Comparison of ENCODE assay signal across 14 cellular contexts in the genomic region with DNA sequence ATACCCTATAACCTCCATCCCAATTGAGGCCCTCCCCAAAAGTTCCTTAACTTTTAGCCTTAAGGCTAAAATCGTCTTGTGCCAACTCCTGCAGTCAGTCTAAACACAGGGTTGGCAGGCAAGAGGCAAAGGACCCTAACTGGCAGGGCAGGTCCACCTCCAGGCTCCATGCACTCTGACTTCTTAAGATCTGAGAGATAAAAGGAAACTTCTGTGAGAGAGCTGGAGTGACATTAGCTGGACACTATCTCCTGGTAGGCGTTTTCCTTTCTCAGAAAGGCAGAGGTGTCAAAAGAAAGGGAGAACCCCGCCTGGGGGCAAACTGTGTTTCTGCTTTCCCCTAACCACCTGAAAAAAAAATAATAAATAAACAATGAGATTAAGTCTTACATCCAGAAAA. TPM values are rescaled to one million over a fixed set of nuclear protein-coding genes. Genes with fewer than 3 reads are reported as not detected.
A peak's percentile ranks its signal among the peaks of the same experiment; 100 is the strongest.
DNase-seq lines count a peak whose midpoint lies in the region; ATAC-seq and TF ChIP-seq lines count a peak whose summit lies in the region.
"Had no signal": no experiment of that assay in that cellular context is flagged by ENCODE, and none has a peak within 500 bp of the region (broad histone marks: within the 10 kb centered on the region; RNA-seq: fewer than 3 reads in every experiment).

No MANE protein-coding gene starts in this region.

- H3K9me3 Mint-ChIP-seq in activated CD4-positive, alpha-beta T cell treated with anti-CD3 and anti-CD28 coated beads, Interleukin-2, amount 10 ng/mL, durations not matched to agents 24 days and 14 days: no peaks in the 10 kb centered on the region
- no peaks in the 10 kb centered on the region for H3K9me3 Mint-ChIP-seq in activated CD4-positive, alpha-beta T cell treated with anti-CD3 and anti-CD28 coated beads for 36 hours (ENCODE audit: low read depth)
- H3K9me3 Mint-ChIP-seq in activated naive CD8-positive, alpha-beta T cell treated with anti-CD3 and anti-CD28 coated beads, Interleukin-2, amount 50 U/mL, for 24 hours: no peaks in the 10 kb centered on the region

- H3K27me3 ChIP-seq in skeletal muscle satellite cell (ENCODE audit: control insufficient read depth, insufficient read depth, low read length): no peaks in the 10 kb centered on the region

- POLR2A ChIA-PET in activated CD4-positive, alpha-beta T cell treated with anti-CD3 and anti-CD28 coated beads for 36 hours (lab: Charles Lee): interaction anchor here (0.6 to 1.1 kb wide), 2 partner anchors 28 to 399 kb away, joined by 3 read pairs; no protein-coding TSS in a partner anchor

- peaks cover 54% of the 10 kb centered on the region for H3K36me3 Mint-ChIP-seq in activated CD4-positive, alpha-beta T cell treated with anti-CD3 and anti-CD28 coated beads, Interleukin-2, amount 10 ng/mL, durations not matched to agents 24 days and 14 days (ENCODE audit: low read depth)
- H3K36me3 Mint-ChIP-seq in activated CD4-positive, alpha-beta T cell treated with anti-CD3 and anti-CD28 coated beads for 36 hours (ENCODE audit: low read depth): peaks cover 45% of the 10 kb centered on the region
- peaks cover 49% of the 10 kb centered on the region for H3K36me3 Mint-ChIP-seq in activated naive CD8-positive, alpha-beta T cell treated with anti-CD3 and anti-CD28 coated beads, Interleukin-2, amount 50 U/mL, for 24 hours (ENCODE audit: low read depth)

- no peak for DNase-seq in activated CD4-positive, alpha-beta T cell treated with anti-CD3 and anti-CD28 coated beads, Interleukin-2, amount 10 ng/mL, durations not matched to agents 24 days and 14 days
- DNase-seq in activated CD4-positive, alpha-beta T cell treated with anti-CD3 and anti-CD28 coated beads for 36 hours: no peak
- DNase-seq in LNCaP clone FGC (ENCODE audit: low read depth) (peak; percentile 68), NCI-H1694 (lab: John Stamatoyannopoulos, UW) (no peak), putamen (ENCODE audit: low spot score) (no peak)
- no peak for DNase-seq in activated naive CD8-positive, alpha-beta T cell treated with anti-CD3 and anti-CD28 coated beads, Interleukin-2, amount 50 U/mL, for 24 hours
- DNase-seq: 8988T; Caco-2; NCI-H1436; NCI-H510A; stimulated activated CD4-positive, alpha-beta T cell treated with anti-CD3 and anti-CD28 coated beads, Interleukin-1b, Interleukin-23, amount 100 ng/mL, for 48 hours had no signal

- peaks cover 73% of the 10 kb centered on the region for H3K4me1 Mint-ChIP-seq in activated CD4-positive, alpha-beta T cell treated with anti-CD3 and anti-CD28 coated beads, Interleukin-2, amount 10 ng/mL, durations not matched to agents 24 days and 14 days
- peaks cover 79% of the 10 kb centered on the region for H3K4me1 Mint-ChIP-seq in activated CD4-positive, alpha-beta T cell treated with anti-CD3 and anti-CD28 coated beads for 36 hours
- H3K4me1 Mint-ChIP-seq in activated naive CD8-positive, alpha-beta T cell treated with anti-CD3 and anti-CD28 coated beads, Interleukin-2, amount 50 U/mL, for 24 hours: peaks cover 80% of the 10 kb centered on the region

- no peak for TF ChIP-seq CTCF in LNCaP clone FGC (IDR thresholded peaks at IDR 0.05; ENCODE audit: control insufficient read depth, extremely low read depth, insufficient read depth)

- peaks cover 61% of the 10 kb centered on the region for H3K4me1 ChIP-seq in skeletal muscle satellite cell (ENCODE audit: control insufficient read depth, insufficient read depth, low read length)

- H3K36me3 ChIP-seq in skeletal muscle satellite cell (ENCODE audit: insufficient read depth, low read length): peaks cover 14% of the 10 kb centered on the region

- no peaks in the 10 kb centered on the region for H3K9me3 ChIP-seq in skeletal muscle satellite cell (replicated peaks; ENCODE audit: low read length)
- H3K9me3 ChIP-seq: Caco-2 had no signal

- no peak overlapping the region for H3K9ac ChIP-seq in skeletal muscle satellite cell (ENCODE audit: low read depth, low read length)

- H3K4me2 ChIP-seq in skeletal muscle satellite cell (ENCODE audit: low read length): peak overlapping the region; percentile 22

- CTCF ChIA-PET in activated CD4-positive, alpha-beta T cell treated with anti-CD3 and anti-CD28 coated beads for 36 hours (lab: Charles Lee): interaction anchor here (0.5 to 1.9 kb wide), 12 partner anchors 8 to 331 kb away, joined by 3 to 6 read pairs (median 3); no protein-coding TSS in a partner anchor

- peak overlapping the region; percentile 62 for H3K27ac Mint-ChIP-seq in activated CD4-positive, alpha-beta T cell treated with anti-CD3 and anti-CD28 coated beads, Interleukin-2, amount 10 ng/mL, durations not matched to agents 24 days and 14 days
- no peak overlapping the region for H3K27ac Mint-ChIP-seq in activated CD4-positive, alpha-beta T cell treated with anti-CD3 and anti-CD28 coated beads for 36 hours
- H3K27ac Mint-ChIP-seq in activated naive CD8-positive, alpha-beta T cell treated with anti-CD3 and anti-CD28 coated beads, Interleukin-2, amount 50 U/mL, for 24 hours: peak overlapping the region; percentile 53

- H3K27me3 Mint-ChIP-seq in activated CD4-positive, alpha-beta T cell treated with anti-CD3 and anti-CD28 coated beads, Interleukin-2, amount 10 ng/mL, durations not matched to agents 24 days and 14 days: no peaks in the 10 kb centered on the region
- H3K27me3 Mint-ChIP-seq in activated CD4-positive, alpha-beta T cell treated with anti-CD3 and anti-CD28 coated beads for 36 hours: no peaks in the 10 kb centered on the region
- no peaks in the 10 kb centered on the region for H3K27me3 Mint-ChIP-seq in activated naive CD8-positive, alpha-beta T cell treated with anti-CD3 and anti-CD28 coated beads, Interleukin-2, amount 50 U/mL, for 24 hours

- peak overlapping the region; percentile 89 for H3K4me3 Mint-ChIP-seq in activated CD4-positive, alpha-beta T cell treated with anti-CD3 and anti-CD28 coated beads, Interleukin-2, amount 10 ng/mL, durations not matched to agents 24 days and 14 days
- H3K4me3 Mint-ChIP-seq in activated CD4-positive, alpha-beta T cell treated with anti-CD3 and anti-CD28 coated beads for 36 hours: no peak overlapping the region
- peak overlapping the region; percentile 88 for H3K4me3 Mint-ChIP-seq in activated naive CD8-positive, alpha-beta T cell treated with anti-CD3 and anti-CD28 coated beads, Interleukin-2, amount 50 U/mL, for 24 hours

- no peak overlapping the region for H3K4me3 ChIP-seq in LNCaP clone FGC (ENCODE audit: low read depth, low read length)
- no peak overlapping the region for H3K4me3 ChIP-seq in skeletal muscle satellite cell (ENCODE audit: low read length)

- ATAC-seq in activated CD4-positive, alpha-beta T cell treated with anti-CD3 and anti-CD28 coated beads for 36 hours: no peak
- no peak for ATAC-seq in activated naive CD8-positive, alpha-beta T cell treated with anti-CD3 and anti-CD28 coated beads, Interleukin-2, amount 50 U/mL, for 24 hours
- ATAC-seq in GM21360 (IDR thresholded peaks at IDR 0.05; ENCODE audit: unreplicated experiment): no peak
- ATAC-seq: SK-N-SH treated with all-trans-retinoic acid at 6 μM for 48 hours had no signal

- intact Hi-C loops in activated CD4-positive, alpha-beta T cell treated with anti-CD3 and anti-CD28 coated beads, Interleukin-2, amount 10 ng/mL, durations not matched to agents 24 days and 14 days (cut with micrococcal nuclease): no loop called here
- intact Hi-C loops in activated CD4-positive, alpha-beta T cell treated with anti-CD3 and anti-CD28 coated beads for 36 hours (cut with DNase I, micrococcal nuclease): no loop called here

RNA-seq across cellular contexts. Expression of gene CHSY1, which starts 3.6 kb away (rescaled TPM):
- total RNA-seq in activated CD4-positive, alpha-beta T cell treated with anti-CD3 and anti-CD28 coated beads, Interleukin-2, amount 10 ng/mL, durations not matched to agents 24 days and 14 days: 61.7 and 62.6 TPM in 2 replicates
- 10 to 100 TPM; 31.5 to 36.1 TPM for total RNA-seq in activated CD4-positive, alpha-beta T cell treated with anti-CD3 and anti-CD28 coated beads for 36 hours
- total RNA-seq in skeletal muscle satellite cell (2012; rRNA removed): 21.8 and 24.5 TPM in 2 replicates

RNA-seq across cellular contexts. Expression of gene SELENOS, which starts 29.0 kb away (rescaled TPM):
- total RNA-seq in activated CD4-positive, alpha-beta T cell treated with anti-CD3 and anti-CD28 coated beads, Interleukin-2, amount 10 ng/mL, durations not matched to agents 24 days and 14 days: 36.5 and 39.3 TPM in 2 replicates
- 10 to 100 TPM; 14.5 to 20.8 TPM for total RNA-seq in activated CD4-positive, alpha-beta T cell treated with anti-CD3 and anti-CD28 coated beads for 36 hours
- 62.3 and 73.8 TPM in 2 replicates for total RNA-seq in skeletal muscle satellite cell (2012; rRNA removed)

RNA-seq across cellular contexts. Expression of gene SNRPA1, which starts 46.8 kb away (rescaled TPM):
- total RNA-seq in activated CD4-positive, alpha-beta T cell treated with anti-CD3 and anti-CD28 coated beads, Interleukin-2, amount 10 ng/mL, durations not matched to agents 24 days and 14 days: 195 and 210 TPM in 2 replicates
- 100 to 1,000 TPM; 167 to 185 TPM for total RNA-seq in activated CD4-positive, alpha-beta T cell treated with anti-CD3 and anti-CD28 coated beads for 36 hours
- 16.0 and 25.8 TPM in 2 replicates for total RNA-seq in skeletal muscle satellite cell (2012; rRNA removed)
